9 cellular contexts compared by ENCODE assay signal in the genomic region with DNA sequence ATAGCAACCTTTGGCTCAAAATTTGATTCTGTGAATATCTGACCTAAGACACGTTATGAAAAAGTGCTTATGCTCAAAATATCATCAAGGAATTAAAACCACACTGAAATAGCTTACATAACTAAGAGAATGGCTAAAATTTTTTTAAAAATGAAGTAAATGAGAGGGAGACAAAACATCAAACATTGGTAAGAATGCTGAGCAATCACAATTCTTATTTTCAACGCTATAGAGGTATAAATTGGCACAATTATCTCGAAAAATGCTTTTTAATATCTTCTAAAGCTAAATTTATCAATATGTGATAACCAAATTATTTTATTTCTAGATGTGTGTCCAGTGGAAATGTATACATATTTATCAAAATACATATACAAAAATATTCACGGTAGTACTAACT.
"Had no signal": no experiment of that assay in that cellular context is flagged by ENCODE, and none has a peak within 500 bp of the region (broad histone marks: within the 10 kb centered on the region; RNA-seq: fewer than 3 reads in every experiment).

No MANE protein-coding gene starts in this region.

- H3K9me3 Mint-ChIP-seq: GM23338, H9 had no signal

- H3K4me3 ChIP-seq: GM23338 had no signal

- FAIRE-seq: H1, H54, HTR-8/SVneo had no signal

- H2AFZ ChIP-seq: GM23338 had no signal

- DNase-seq: H9, HCEC 1CT, Karpas-422, KBM-7 had no signal

- H3K4me2 ChIP-seq: GM23338 had no signal

- H3K9ac ChIP-seq: KMS-11 had no signal

- H3K27ac Mint-ChIP-seq: GM23338, H9 had no signal

- H3K4me3 Mint-ChIP-seq: GM23338, H9 had no signal

- ATAC-seq: GM23338 had no signal
